In the genomic region with DNA sequence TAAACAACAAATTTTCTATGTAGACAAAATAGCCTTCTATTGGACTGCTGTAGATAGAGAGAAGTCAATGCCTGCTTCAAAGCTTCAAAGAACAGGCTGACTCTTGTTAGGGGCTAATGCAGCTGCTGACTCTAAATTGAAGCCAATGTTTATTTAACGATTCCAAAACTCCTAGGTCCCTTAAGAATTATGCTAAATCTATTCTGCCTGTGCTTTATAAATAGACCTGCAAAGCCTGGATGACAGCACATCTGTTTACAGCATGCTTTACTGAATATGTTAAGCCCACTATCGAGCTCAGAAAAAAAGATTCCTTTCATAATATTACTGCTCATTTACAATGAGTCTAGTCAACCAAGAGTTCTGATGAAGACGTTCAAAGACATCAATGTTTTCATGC, we compare ENCODE assay signal across 15 cellular contexts. TPM values are rescaled to one million over a fixed set of nuclear protein-coding genes. Genes with fewer than 3 reads are reported as not detected.
A peak's percentile ranks its signal among the peaks of the same experiment; 100 is the strongest.
DNase-seq lines count a peak whose midpoint lies in the region; ATAC-seq and TF ChIP-seq lines count a peak whose summit lies in the region.
"Had no signal": no experiment of that assay in that cellular context is flagged by ENCODE, and none has a peak within 500 bp of the region (broad histone marks: within the 10 kb centered on the region; RNA-seq: fewer than 3 reads in every experiment).

No MANE protein-coding gene starts in this region.

- no peaks in the 10 kb centered on the region for H3K36me3 Mint-ChIP-seq in CD8-positive, alpha-beta T cell

- H3K27ac ChIP-seq in SJCRH30 = no peak overlapping the region
- H3K27ac ChIP-seq in tibial nerve = no peak overlapping the region
- no peak overlapping the region for H3K27ac ChIP-seq in CD8-positive, alpha-beta T cell (ENCODE audit: low read depth, low read length)
- H3K27ac ChIP-seq: BLaER1 had no signal

- no peaks in the 10 kb centered on the region for H3K27me3 ChIP-seq in SJCRH30
- H3K27me3 ChIP-seq in tibial nerve = peaks cover 0 to 11% of the 10 kb centered on the region in 2 donors
- no peaks in the 10 kb centered on the region for H3K27me3 ChIP-seq in CD8-positive, alpha-beta T cell (ENCODE audit: insufficient read depth, low read length)

- H3K4me1 Mint-ChIP-seq in CD8-positive, alpha-beta T cell (ENCODE audit: low read depth) = no peaks in the 10 kb centered on the region

- peak; percentile 35 to 73 for DNase-seq in SJCRH30
- peak; percentile 23 for DNase-seq in globus pallidus (ENCODE audit: low spot score)
- DNase-seq in pons (ENCODE audit: low spot score) = peak; percentile 53
- DNase-seq in activated CD4-positive, alpha-beta T cell treated with anti-CD3 and anti-CD28 coated beads for 1 hour = no peak
- no peak for DNase-seq in tibial nerve (ENCODE audit: low spot score in 2 of 2)
- no peak for DNase-seq in CD8-positive, alpha-beta T cell
- DNase-seq: Calu3, DMS 273 treated with DMSO at 0.1 percent for 48 hours, HCEC 1CT, HFFc6 had no signal

- no peak overlapping the region for H3K4me3 Mint-ChIP-seq in CD8-positive, alpha-beta T cell
- H3K4me3 Mint-ChIP-seq: HFFc6 had no signal

- TF ChIP-seq CTCF in tibial nerve (IDR thresholded peaks at IDR 0.05) = no peak
- no peak for TF ChIP-seq CTCF in CD8-positive, alpha-beta T cell (IDR thresholded peaks at IDR 0.05)

- H3K9me3 Mint-ChIP-seq in CD8-positive, alpha-beta T cell = no peaks in the 10 kb centered on the region
- H3K9me3 Mint-ChIP-seq: HFFc6 had no signal

- TF ChIP-seq EP300 in tibial nerve (IDR thresholded peaks at IDR 0.05) = no peak

- H3K27me3 Mint-ChIP-seq in CD8-positive, alpha-beta T cell (ENCODE audit: low read depth) = no peaks in the 10 kb centered on the region

- no peak for TF ChIP-seq POLR2A in tibial nerve (IDR thresholded peaks at IDR 0.05)

- peaks cover 13% of the 10 kb centered on the region; the same call in 1 of the 2 replicates for H3K4me1 ChIP-seq in SJCRH30
- no peaks in the 10 kb centered on the region for H3K4me1 ChIP-seq in tibial nerve
- H3K4me1 ChIP-seq in CD8-positive, alpha-beta T cell (ENCODE audit: insufficient read depth, low read length) = no peaks in the 10 kb centered on the region
- H3K4me1 ChIP-seq: BLaER1 had no signal

- intact Hi-C loops in CD8-positive, alpha-beta T cell (cut with DNase I, micrococcal nuclease) = no loop called here

- H3K36me3 ChIP-seq in SJCRH30 (no peaks in the 10 kb centered on the region), tibial nerve (no peaks in the 10 kb centered on the region)
- H3K36me3 ChIP-seq in CD8-positive, alpha-beta T cell (ENCODE audit: insufficient read depth, low read length) = no peaks in the 10 kb centered on the region
- H3K36me3 ChIP-seq: BLaER1 had no signal

- CTCF ChIA-PET in CD8-positive, alpha-beta T cell (lab: Charles Lee) = no interaction called here

- H3K27ac Mint-ChIP-seq in CD8-positive, alpha-beta T cell = no peak overlapping the region
- H3K27ac Mint-ChIP-seq: HFFc6 had no signal

- no peak overlapping the region for H3K4me3 ChIP-seq in SJCRH30
- H3K4me3 ChIP-seq in tibial nerve = no peak overlapping the region
- H3K4me3 ChIP-seq in CD8-positive, alpha-beta T cell (ENCODE audit: low read depth, low read length) = no peak overlapping the region
- H3K4me3 ChIP-seq: BLaER1, GM12878 had no signal

- no peak for ATAC-seq in CD8-positive, alpha-beta T cell
- ATAC-seq: GM12878 had no signal

- H3K9me3 ChIP-seq in SJCRH30 (replicated peaks) (no peaks in the 10 kb centered on the region), tibial nerve (no peaks in the 10 kb centered on the region)
- no peaks in the 10 kb centered on the region for H3K9me3 ChIP-seq in CD8-positive, alpha-beta T cell (ENCODE audit: low read length)
- H3K9me3 ChIP-seq: BLaER1 had no signal

- POLR2A ChIA-PET in CD8-positive, alpha-beta T cell (lab: Charles Lee) = no interaction called here

- WGBS in tibial nerve, 2 donors = 44 to 60% methylated on average over 3 of the region's 3 CpGs

RNA-seq across cellular contexts. Expression of gene RBMXL3, which starts 54.8 kb away (rescaled TPM):
- not detected in 2 replicates for total RNA-seq in SJCRH30 (2014; rRNA removed; shearing (Covaris generic))
- total RNA-seq in tibial nerve = not detected
- not detected for total RNA-seq in CD8-positive, alpha-beta T cell
- total RNA-seq: A673, Calu3, Daoy, GM12878, H4, HFFc6 had no signal

Comparison
In these comparisons a context has a peak if more than half of its experiments do, and no peak if none do; other contexts are left out.
1. DNase-seq: peak in SJCRH30 (2 of 2), globus pallidus (single experiment) and pons (single experiment); none in activated CD4-positive, alpha-beta T cell treated with anti-CD3 and anti-CD28 coated beads for 1 hour (single experiment), tibial nerve (0 of 2) and CD8-positive, alpha-beta T cell (0 of 7).